ENCODE assay signal across 19 cellular contexts in genomic region chr12:117521327-117521726, GRCh38.
DNase-seq lines count a peak whose midpoint lies in the region; ATAC-seq, FAIRE-seq and TF ChIP-seq lines count a peak whose summit lies in the region.
"Had no signal": no experiment of that assay in that cellular context is flagged by ENCODE, and none has a peak within 500 bp of the region (broad histone marks: within the 10 kb centered on the region; RNA-seq: fewer than 3 reads in every experiment).

No MANE protein-coding gene starts in this region.

- H3K27me3 ChIP-seq in liver (ENCODE audit: control insufficient read depth in 4 of 4, insufficient read depth in 4 of 4, low read length in 3 of 4) (no peaks in the 10 kb centered on the region), HepG2 (ENCODE audit: control insufficient read depth in 1 of 2, insufficient read depth in 2 of 2, low read length in 2 of 2) (peaks cover 0 to 9% of the 10 kb centered on the region in 2 experiments; a peak in 1 of 5 replicates)
- no peaks in the 10 kb centered on the region for H3K27me3 ChIP-seq in effector memory CD4-positive, alpha-beta T cell (replicated peaks; ENCODE audit: control insufficient read depth, insufficient read depth, low read length, poor library complexity, severe bottlenecking)
- H3K27me3 ChIP-seq: tibial artery had no signal

- TF ChIP-seq EP300 in HepG2 (IDR thresholded peaks at IDR 0.05; ENCODE audit: low read depth in 2 of 2, low read length in 2 of 2) (no peak), HepG2 (CRISPR knock-in tag; IDR thresholded peaks at IDR 0.05; ENCODE audit: borderline replicate concordance) (no peak)

- peak; percentile 40 to 65 for TF ChIP-seq RAD21 in liver (IDR thresholded peaks at IDR 0.05)
- TF ChIP-seq RAD21 in HepG2 (CRISPR knock-in tag; IDR thresholded peaks at IDR 0.05): no peak

- intact Hi-C loops in HepG2 (cut with micrococcal nuclease; ENCODE audit: unreplicated experiment): no loop called here

- no peak overlapping the region for H2AFZ ChIP-seq in HepG2 (ENCODE audit: low read length)

- no TSS peak for BruUV-seq in HepG2 (replicated peaks; lab: Mats Ljungman, UMichigan)

- POLR2A ChIA-PET in HepG2 (lab: Yijun Ruan, JAX): no interaction called here

- DNase-seq in HepG2 (ENCODE audit: low spot score) (no peak), NOMO-1 treated with dmso at 0.1 percent for 144 hours (lab: John Stamatoyannopoulos, UW; ENCODE audit: unreplicated experiment) (peak; percentile 90), left lobe of liver (ENCODE audit: low spot score) (no peak), epidermal melanocyte (ENCODE audit: insufficient read length, low spot score) (no peak), NCI-H1694 (lab: John Stamatoyannopoulos, UW) (no peak)
- DNase-seq in effector memory CD4-positive, alpha-beta T cell: no peak
- DNase-seq: activated CD4-positive, alpha-beta T cell treated with anti-CD3 and anti-CD28 coated beads for 36 hours; activated gamma-delta T cell treated with Interleukin-2 at 50 U/mL for 16 hours; activated T-cell treated with anti-CD3 and anti-CD28 coated beads, Interleukin-2, amount 50 U/mL, for 1 hour; NCI-H2171; NCI-H524; NK-92 treated with Interleukin-12 subunit alpha and Interleukin-12 subunit beta, amount 100 ng/mL, for 24 hours; nucleus accumbens; tibial artery had no signal

- H3K4me3 ChIP-seq in liver (ENCODE audit: low read depth in 1 of 3, low read length in 3 of 3) (no peak overlapping the region), HepG2 (replicated peaks in 1 of 3; ENCODE audit: insufficient read depth in 1 of 3, low read depth in 2 of 3, low read length in 3 of 3) (no peak overlapping the region)
- H3K4me3 ChIP-seq in effector memory CD4-positive, alpha-beta T cell (ENCODE audit: insufficient read depth, low read depth, low read length, poor library complexity, severe bottlenecking): no peak overlapping the region
- H3K4me3 ChIP-seq: SK-N-MC, skin epidermis, tibial artery had no signal

- no peak for TF ChIP-seq CTCF in liver (IDR thresholded peaks at IDR 0.05; ENCODE audit: low read depth, low read length, missing input control)
- TF ChIP-seq CTCF in HepG2 (CRISPR knock-in tag; IDR thresholded peaks at IDR 0.05): no peak

- H3K4me2 ChIP-seq in HepG2 (ENCODE audit: low read depth, low read length): no peak overlapping the region

- H3K9me3 ChIP-seq in liver (ENCODE audit: control insufficient read depth in 4 of 4, low read length in 3 of 4) (no peaks in the 10 kb centered on the region), HepG2 (ENCODE audit: low read length) (no peaks in the 10 kb centered on the region)
- H3K9me3 ChIP-seq in effector memory CD4-positive, alpha-beta T cell (ENCODE audit: control insufficient read depth, low read length): no peaks in the 10 kb centered on the region
- H3K9me3 ChIP-seq: tibial artery had no signal

- H3K4me1 ChIP-seq in liver (ENCODE audit: control insufficient read depth in 4 of 4, insufficient read depth in 4 of 4, low read length in 3 of 4): peaks cover 2 to 37% (median 33%) of the 10 kb centered on the region in 4 donors
- peaks cover 17% of the 10 kb centered on the region for H3K4me1 ChIP-seq in HepG2 (ENCODE audit: insufficient read depth, low read length)
- H3K4me1 ChIP-seq in effector memory CD4-positive, alpha-beta T cell (ENCODE audit: control insufficient read depth, insufficient read depth, low read length, poor library complexity, severe bottlenecking): no peaks in the 10 kb centered on the region
- H3K4me1 ChIP-seq: tibial artery had no signal

- ATAC-seq in HepG2 (no peak), left lobe of liver (peak; percentile 34), HG02870 (IDR thresholded peaks at IDR 0.05; ENCODE audit: unreplicated experiment) (no peak)
- ATAC-seq: activated CD4-positive, alpha-beta T cell treated with anti-CD3 and anti-CD28 coated beads for 36 hours had no signal

- no peak for FAIRE-seq in HepG2 (lab: Jason Lieb, UNC)
- FAIRE-seq: H54 had no signal

- H4K20me1 ChIP-seq in HepG2 (ENCODE audit: insufficient read depth, low read length): no peaks in the 10 kb centered on the region

- WGBS in liver: 40% methylated on average over 8 of the region's 8 CpGs
- 12% methylated on average over 8 of the region's 8 CpGs for WGBS in HepG2 (ENCODE audit: low lambda C conversion rate)

- H3K79me2 ChIP-seq in HepG2 (ENCODE audit: insufficient read depth, low read length): no peaks in the 10 kb centered on the region

- no peak for TF ChIP-seq POLR2A in HepG2 (IDR thresholded peaks at IDR 0.05; ENCODE audit: insufficient read depth in 1 of 2, low read depth in 2 of 2, low read length in 2 of 2)

- CTCF ChIA-PET in HepG2 (lab: Yijun Ruan, JAX; ENCODE audit: low intra/inter-chr PET ratio, low total read pairs): no interaction called here

- H3K9ac ChIP-seq in liver (ENCODE audit: low read depth in 1 of 2, low read length in 2 of 2) (no peak overlapping the region), HepG2 (ENCODE audit: insufficient read depth, low read depth, low read length) (no peak overlapping the region)

- in situ Hi-C loops in HepG2 (cut with HindIII; ENCODE audit: extremely low pct_ligation_motif_present, low pct_unique_long_range_greater_than_20kb): no loop called here

- H3K27ac ChIP-seq in liver (ENCODE audit: low read depth in 1 of 2, low read length in 2 of 2) (peak overlapping the region in 1 of 2 donors; percentile 21), HepG2 (ENCODE audit: extremely low read length, insufficient read depth, low read length) (no peak overlapping the region)
- H3K27ac ChIP-seq in effector memory CD4-positive, alpha-beta T cell (ENCODE audit: insufficient read depth, low read length, poor library complexity, severe bottlenecking): no peak overlapping the region
- H3K27ac ChIP-seq: SK-N-MC, skin epidermis, tibial artery had no signal

- H3K36me3 ChIP-seq in liver (ENCODE audit: control insufficient read depth in 4 of 4, insufficient read depth in 3 of 4, low read depth in 1 of 4, low read length in 3 of 4) (no peaks in the 10 kb centered on the region), HepG2 (replicated peaks in 1 of 2; ENCODE audit: control insufficient read depth in 1 of 2, insufficient read depth in 2 of 2, low read length in 2 of 2) (no peaks in the 10 kb centered on the region)
- H3K36me3 ChIP-seq in effector memory CD4-positive, alpha-beta T cell (ENCODE audit: control insufficient read depth, insufficient read depth, low read length): no peaks in the 10 kb centered on the region
- H3K36me3 ChIP-seq: tibial artery had no signal

TF ChIP-seq in liver, 16 proteins besides CTCF, POLR2A, EP300 and RAD21 (continues in another document):
- TF ChIP-seq TAF1 (conservative IDR thresholded peaks at IDR 0.05): no peak
- no peak for TF ChIP-seq REST (IDR thresholded peaks at IDR 0.05)
- no peak for TF ChIP-seq FOXA1 (IDR thresholded peaks at IDR 0.05)
- peak; percentile 46 to 61 for TF ChIP-seq RXRA (IDR thresholded peaks at IDR 0.05)

TF ChIP-seq in HepG2, 621 proteins besides CTCF, POLR2A, EP300 and RAD21:
- TF ChIP-seq NRL (CRISPR knock-in tag; IDR thresholded peaks at IDR 0.05; ENCODE audit: borderline replicate concordance) (no peak), TFDP2 (CRISPR knock-in tag; IDR thresholded peaks at IDR 0.05) (no peak), HMG20A (CRISPR knock-in tag; IDR thresholded peaks at IDR 0.05; ENCODE audit: borderline replicate concordance) (no peak), THYN1 (CRISPR knock-in tag; IDR thresholded peaks at IDR 0.05; ENCODE audit: borderline replicate concordance, low read depth) (no peak)
